In the genomic region with DNA sequence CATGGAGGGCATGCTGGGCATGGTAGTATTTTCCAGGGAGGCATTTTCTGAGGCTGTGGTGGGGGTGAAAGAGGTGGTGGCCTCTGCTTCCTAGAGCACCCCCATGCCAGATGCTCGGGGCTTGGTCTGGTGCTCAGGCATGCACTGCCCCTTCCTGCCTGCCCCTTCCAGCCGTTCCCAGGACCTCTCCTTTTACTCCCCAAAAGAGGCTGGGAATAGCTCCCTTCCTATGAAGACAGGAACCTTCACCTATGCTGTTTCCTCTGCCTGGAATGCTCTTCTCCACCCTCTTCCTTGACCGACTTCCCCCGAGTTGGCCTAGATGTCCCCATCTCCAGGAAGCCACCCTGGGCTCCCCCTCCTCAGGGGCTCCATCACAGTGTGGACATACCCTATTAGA, we compare ENCODE assay signal across 17 cellular contexts. TPM values are rescaled to one million over a fixed set of nuclear protein-coding genes. Genes with fewer than 3 reads are reported as not detected.
DNase-seq lines count a peak whose midpoint lies in the region; ATAC-seq and TF ChIP-seq lines count a peak whose summit lies in the region.
"Had no signal": no experiment of that assay in that cellular context is flagged by ENCODE, and none has a peak within 500 bp of the region (broad histone marks: within the 10 kb centered on the region; RNA-seq: fewer than 3 reads in every experiment).

No MANE protein-coding gene starts in this region.

- no peak overlapping the region for H3K4me2 ChIP-seq in osteoblast (ENCODE audit: insufficient read depth, low read length)

- H3K9me3 ChIP-seq in SJCRH30 (replicated peaks) (no peaks in the 10 kb centered on the region), esophagus (ENCODE audit: control insufficient read depth in 2 of 2, insufficient read depth in 1 of 2, low read depth in 1 of 2, low read length in 1 of 2) (no peaks in the 10 kb centered on the region), osteoblast (ENCODE audit: low read depth, low read length) (no peaks in the 10 kb centered on the region), thyroid gland (no peaks in the 10 kb centered on the region)

- H3K4me1 ChIP-seq in SJCRH30 (peaks cover 40% of the 10 kb centered on the region), esophagus (ENCODE audit: control insufficient read depth in 2 of 2, insufficient read depth in 2 of 2, low read length in 1 of 2) (peaks cover 17 to 33% of the 10 kb centered on the region in 2 donors), osteoblast (ENCODE audit: insufficient read depth, low read length) (peaks cover 13% of the 10 kb centered on the region), thyroid gland (peaks cover 41 to 61% of the 10 kb centered on the region in 2 donors)

- TF ChIP-seq CTCF in osteoblast (IDR thresholded peaks at IDR 0.05; ENCODE audit: extremely low read depth, low read depth, low read length): no peak
- no peak for TF ChIP-seq CTCF in thyroid gland (IDR thresholded peaks at IDR 0.05)

- H3K27ac ChIP-seq in SJCRH30: peak overlapping the region; percentile 75
- H3K27ac ChIP-seq in esophagus (ENCODE audit: low read depth in 2 of 2, low read length in 1 of 2): peak overlapping the region; percentile 6 to 73
- no peak overlapping the region for H3K27ac ChIP-seq in osteoblast (ENCODE audit: low read depth, low read length)
- H3K27ac ChIP-seq in thyroid gland: peak overlapping the region; percentile 71 to 85 (median 82)

- H2AFZ ChIP-seq in osteoblast (ENCODE audit: low read length): no peak overlapping the region

- no peaks in the 10 kb centered on the region for H3K36me3 ChIP-seq in SJCRH30
- no peaks in the 10 kb centered on the region for H3K36me3 ChIP-seq in esophagus (ENCODE audit: control insufficient read depth in 2 of 2, insufficient read depth in 2 of 2, low read length in 1 of 2)
- H3K36me3 ChIP-seq in osteoblast (ENCODE audit: insufficient read depth, low read length): no peaks in the 10 kb centered on the region
- H3K36me3 ChIP-seq in thyroid gland: no peaks in the 10 kb centered on the region

- no peak for TF ChIP-seq POLR2A in thyroid gland (IDR thresholded peaks at IDR 0.05)

- peaks cover 4% of the 10 kb centered on the region for H4K20me1 ChIP-seq in osteoblast (ENCODE audit: insufficient read depth, low read length)

- no peaks in the 10 kb centered on the region for H3K79me2 ChIP-seq in osteoblast (ENCODE audit: insufficient read depth, low read length)

- DNase-seq in SJCRH30: no peak
- peak; percentile 61 for DNase-seq in osteoblast (ENCODE audit: insufficient read length, low spot score, missing footprints)
- DNase-seq in thyroid gland: no peak
- no peak for DNase-seq in OCI-M2 (lab: John Stamatoyannopoulos, UW; ENCODE audit: unreplicated experiment)
- DNase-seq: activated CD4-positive, CD25-positive, alpha-beta regulatory T cell; AML-193; effector memory CD4-positive, alpha-beta T cell; NCI-H187; SHP77; stimulated activated naive CD4-positive, alpha-beta T cell treated with Interleukin-2 at 50 U/mL for 16 hours; T-helper 2 cell had no signal

- 78% methylated on average over 4 of the region's 4 CpGs for WGBS in esophagus, 2 donors
- 75 to 89% methylated on average over 3 to 4 of the region's 4 CpGs for WGBS in thyroid gland, 2 donors

- H3K27me3 ChIP-seq in SJCRH30 (no peaks in the 10 kb centered on the region), esophagus (ENCODE audit: control insufficient read depth in 1 of 2, insufficient read depth in 2 of 2, low read length in 2 of 2) (no peaks in the 10 kb centered on the region), osteoblast (ENCODE audit: insufficient read depth, low read length) (peaks cover 1% of the 10 kb centered on the region), thyroid gland (no peaks in the 10 kb centered on the region)

- no peak overlapping the region for H3K4me3 ChIP-seq in SJCRH30
- H3K4me3 ChIP-seq in esophagus (ENCODE audit: low read depth in 1 of 2, low read length in 2 of 2): no peak overlapping the region
- no peak overlapping the region for H3K4me3 ChIP-seq in osteoblast (ENCODE audit: insufficient read depth, low read length)
- no peak overlapping the region for H3K4me3 ChIP-seq in thyroid gland (replicated peaks in 1 of 3)

- intact Hi-C loops in thyroid gland (cut with DNase I): no loop called here

- ATAC-seq in GM18868 (IDR thresholded peaks at IDR 0.05; ENCODE audit: unreplicated experiment): no peak
- no peak for ATAC-seq in HG02938 (IDR thresholded peaks at IDR 0.05; ENCODE audit: unreplicated experiment)

RNA-seq across cellular contexts. Expression of gene EDN2, which starts 9.1 kb away (rescaled TPM):
- total RNA-seq in SJCRH30 (2014; rRNA removed; shearing (Covaris generic)): 0.18 and 0.32 TPM in 2 replicates
- polyA plus RNA-seq in esophagus: 10 to 100 TPM in 1 of 2 donors, 1 to 10 TPM in 1; 6.9 to 32.1 TPM
- total RNA-seq in osteoblast: not detected in 2 replicates
- not detected for total RNA-seq in thyroid gland
- total RNA-seq: activated CD8-positive, alpha-beta memory T cell treated with anti-CD3 and anti-CD28 coated beads for 36 hours; kidney epithelial cell; M059J had no signal
